In the genomic region with DNA sequence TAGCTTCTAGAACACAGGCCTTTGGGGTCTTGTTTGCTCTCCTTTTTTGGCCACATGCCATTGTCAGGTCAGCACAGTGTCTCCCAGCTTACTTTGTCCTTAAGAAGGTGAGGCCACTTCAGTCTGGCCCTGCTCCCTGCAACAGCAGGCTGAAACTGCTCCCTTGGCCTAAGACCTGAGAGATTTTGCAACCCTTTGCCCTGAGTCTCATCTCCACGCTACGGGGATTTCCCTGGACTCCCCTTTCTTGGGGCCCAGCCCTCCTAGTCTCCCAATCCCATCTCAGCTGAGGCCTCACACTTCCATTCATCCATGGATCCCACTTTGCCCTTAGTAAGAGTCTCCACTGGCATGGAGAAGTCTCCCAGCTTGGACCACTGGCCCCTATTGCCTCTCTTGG, we compare ENCODE assay signal across 28 cellular contexts. TPM values are rescaled to one million over a fixed set of nuclear protein-coding genes. Genes with fewer than 3 reads are reported as not detected.
"Had no signal": no experiment of that assay in that cellular context is flagged by ENCODE, and none has a peak within 500 bp of the region (broad histone marks: within the 10 kb centered on the region; RNA-seq: fewer than 3 reads in every experiment).

No MANE protein-coding gene starts in this region.

- H3K4me2 ChIP-seq: KMS-11, SK-N-SH had no signal

- H3K4me1 Mint-ChIP-seq: activated CD4-positive, alpha-beta T cell treated with anti-CD3 and anti-CD28 coated beads, Interleukin-2, amount 10 ng/mL, durations not matched to agents 7 days and 5 days had no signal

- DNase-seq: activated CD4-positive, alpha-beta memory T cell treated with anti-CD3 and anti-CD28 coated beads for 36 hours; activated CD4-positive, alpha-beta T cell treated with anti-CD3 and anti-CD28 coated beads, Interleukin-2, amount 10 ng/mL, durations not matched to agents 7 days and 5 days; activated CD4-positive, CD25-positive, alpha-beta regulatory T cell; activated CD8-positive, alpha-beta memory T cell treated with anti-CD3 and anti-CD28 coated beads for 24 hours; activated gamma-delta T cell; activated naive CD4-positive, alpha-beta T cell treated with anti-CD3 and anti-CD28 coated beads for 36 hours; activated T-cell treated with anti-CD3 and anti-CD28 coated beads, Interleukin-2, amount 50 U/mL, for 4 hours; aorta; body of pancreas; central memory CD4-positive, alpha-beta T cell; NCI-H1092; NCI-H1930; NCI-H2171; NCI-H2227 treated with DMSO at 0.1 percent for 48 hours; NCI-H446 treated with DMSO at 0.1 percent for 48 hours; NCI-H524 treated with DMSO at 0.1 percent for 48 hours; NCI-H748 treated with DMSO at 0.1 percent for 48 hours; OCI-M1; RPMI8226; SK-N-SH; T-helper 1 cell had no signal

- H3K9me3 Mint-ChIP-seq: activated CD4-positive, alpha-beta memory T cell treated with anti-CD3 and anti-CD28 coated beads for 36 hours; activated CD4-positive, alpha-beta T cell treated with anti-CD3 and anti-CD28 coated beads, Interleukin-2, amount 10 ng/mL, durations not matched to agents 7 days and 5 days; activated naive CD4-positive, alpha-beta T cell treated with anti-CD3 and anti-CD28 coated beads for 36 hours; activated T-cell treated with anti-CD3 and anti-CD28 coated beads, Interleukin-2, amount 50 U/mL, for 4 hours had no signal

- H3K4me1 ChIP-seq: body of pancreas had no signal

- H3K9me2 ChIP-seq: SK-N-SH had no signal

- H3K27me3 ChIP-seq: body of pancreas had no signal

- H3K4me3 Mint-ChIP-seq: activated CD4-positive, alpha-beta memory T cell treated with anti-CD3 and anti-CD28 coated beads for 36 hours; activated CD4-positive, alpha-beta T cell treated with anti-CD3 and anti-CD28 coated beads, Interleukin-2, amount 10 ng/mL, durations not matched to agents 7 days and 5 days; activated naive CD4-positive, alpha-beta T cell treated with anti-CD3 and anti-CD28 coated beads for 36 hours; activated naive CD8-positive, alpha-beta T cell; activated T-cell treated with anti-CD3 and anti-CD28 coated beads, Interleukin-2, amount 50 U/mL, for 4 hours had no signal

- H3K4me3 ChIP-seq: body of pancreas had no signal

- H3K9ac ChIP-seq: KMS-11, SK-N-SH had no signal

- H3K27ac ChIP-seq: body of pancreas, KMS-11, VCaP had no signal

- H3K9me3 ChIP-seq: body of pancreas, SK-N-SH had no signal

- H3K27ac Mint-ChIP-seq: activated CD4-positive, alpha-beta memory T cell treated with anti-CD3 and anti-CD28 coated beads for 36 hours; activated CD4-positive, alpha-beta T cell treated with anti-CD3 and anti-CD28 coated beads, Interleukin-2, amount 10 ng/mL, durations not matched to agents 7 days and 5 days; activated naive CD4-positive, alpha-beta T cell treated with anti-CD3 and anti-CD28 coated beads for 36 hours; activated naive CD8-positive, alpha-beta T cell had no signal

- ATAC-seq: activated T-cell treated with anti-CD3 and anti-CD28 coated beads, Interleukin-2, amount 50 U/mL, for 4 hours; body of pancreas; Panc1; Right ventricle myocardium inferior had no signal

- H3K36me3 Mint-ChIP-seq: activated CD4-positive, alpha-beta memory T cell treated with anti-CD3 and anti-CD28 coated beads for 36 hours; activated naive CD8-positive, alpha-beta T cell had no signal

RNA-seq across cellular contexts. Expression of gene CITED1, which starts 8.5 kb away (rescaled TPM):
- total RNA-seq: activated CD4-positive, alpha-beta memory T cell treated with anti-CD3 and anti-CD28 coated beads for 36 hours; activated CD4-positive, alpha-beta T cell treated with anti-CD3 and anti-CD28 coated beads, Interleukin-2, amount 10 ng/mL, durations not matched to agents 7 days and 5 days; activated naive CD4-positive, alpha-beta T cell treated with anti-CD3 and anti-CD28 coated beads for 36 hours; activated T-cell treated with anti-CD3 and anti-CD28 coated beads, Interleukin-2, amount 50 U/mL, for 4 hours; aorta; body of pancreas; bronchial epithelial cell; Right ventricle myocardium inferior; T-helper 2 cell treated with Interferon-gamma antibody and Interleukin-4, amounts not matched to agents 100 ng/mL and 5 ng/mL, for 36 hours had no signal
